Comparison of ENCODE assay signal across 5 cellular contexts in the genomic region with DNA sequence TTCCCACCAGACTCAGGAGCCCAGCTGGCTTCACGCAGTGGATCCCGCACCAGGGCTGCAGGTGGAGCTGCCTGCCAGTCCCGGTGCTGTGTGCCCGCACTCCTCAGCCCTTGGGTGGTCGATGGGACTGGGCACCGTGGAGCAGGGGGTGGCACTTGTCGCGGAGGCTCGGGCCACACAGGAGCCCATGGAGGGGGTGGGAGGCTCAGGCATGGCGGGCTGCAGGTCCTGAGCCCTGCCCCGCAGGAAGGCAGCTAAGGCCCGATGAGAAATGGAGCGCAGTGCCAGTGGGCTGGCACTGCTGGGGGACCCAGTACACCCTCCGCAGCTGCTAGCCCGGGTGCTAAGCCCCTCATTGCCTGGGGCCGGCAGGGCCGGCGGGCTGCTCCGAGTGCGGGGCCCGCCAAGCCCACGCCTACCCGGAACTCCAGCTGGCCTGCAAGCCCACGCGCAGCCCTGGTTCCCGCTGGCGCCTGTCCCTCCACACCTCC. TPM values are rescaled to one million over a fixed set of nuclear protein-coding genes. Genes with fewer than 3 reads are reported as not detected.
"Had no signal": no experiment of that assay in that cellular context is flagged by ENCODE, and none has a peak within 500 bp of the region (broad histone marks: within the 10 kb centered on the region; RNA-seq: fewer than 3 reads in every experiment).

No MANE protein-coding gene starts in this region.

RNA-seq across cellular contexts. Expression of gene CXCL11, which starts 14.7 kb away (rescaled TPM):
- total RNA-seq: HepG2, HT1080 had no signal

RNA-seq across cellular contexts. Expression of gene ART3, which starts 23.9 kb away (rescaled TPM):
- total RNA-seq: HepG2, HT-29, HT1080, IMR-90 had no signal

RNA-seq across cellular contexts. Expression of gene CXCL10, which starts 27.3 kb away (rescaled TPM):
- total RNA-seq: HepG2, HT1080 had no signal

RNA-seq across cellular contexts. Expression of gene CXCL9, which starts 43.3 kb away (rescaled TPM):
- total RNA-seq: HepG2, HT-29, HT1080, IMR-90, K562 had no signal
